ENCODE assay signal across 30 cellular contexts in the genomic region with DNA sequence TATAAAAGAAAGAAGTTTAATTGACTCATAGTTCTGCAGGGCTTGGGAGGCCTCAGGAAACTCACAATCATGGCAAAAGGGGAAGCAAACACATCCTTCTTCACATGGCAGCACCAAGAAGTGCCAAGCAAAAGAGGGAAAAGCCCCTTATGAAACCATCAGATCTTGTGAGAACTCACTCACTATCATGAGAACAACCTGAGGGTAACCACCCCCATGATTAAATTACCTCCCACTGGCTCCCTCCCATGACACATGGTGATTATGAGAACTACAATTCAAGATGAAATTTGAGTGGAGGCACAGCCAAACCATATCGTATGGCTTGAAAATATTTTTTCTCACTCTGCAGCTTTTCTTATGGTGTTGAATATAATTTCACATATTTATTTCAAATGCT.
A peak's percentile ranks its signal among the peaks of the same experiment; 100 is the strongest.
DNase-seq lines count a peak whose midpoint lies in the region; ATAC-seq and TF ChIP-seq lines count a peak whose summit lies in the region.
"Had no signal": no experiment of that assay in that cellular context is flagged by ENCODE, and none has a peak within 500 bp of the region (broad histone marks: within the 10 kb centered on the region; RNA-seq: fewer than 3 reads in every experiment).

No MANE protein-coding gene starts in this region.

- no peaks in the 10 kb centered on the region for H3K9me2 ChIP-seq in PC-3 (replicated peaks; ENCODE audit: low read length)

- H3K36me3 ChIP-seq in PC-3 (ENCODE audit: low read depth, low read length): no peaks in the 10 kb centered on the region
- H3K36me3 ChIP-seq: left ventricle myocardium inferior, prostate gland had no signal

- H3K9me3 ChIP-seq in PC-3 (ENCODE audit: low read length): no peaks in the 10 kb centered on the region; the same call in 1 of the 2 replicates
- no peaks in the 10 kb centered on the region for H3K9me3 ChIP-seq in T-helper 17 cell (ENCODE audit: control insufficient read depth, low read length, poor library complexity, severe bottlenecking)
- H3K9me3 ChIP-seq: left ventricle myocardium inferior, prostate gland, testis had no signal

- no peak overlapping the region for H3K4me2 ChIP-seq in PC-3 (ENCODE audit: low read length)

- BruUV-seq in PC-3 (replicated peaks; lab: Mats Ljungman, UMichigan): no TSS peak

- ATAC-seq in PC-3: no peak
- ATAC-seq in foreskin keratinocyte: no peak
- ATAC-seq in T-helper 17 cell: no peak
- no peak for ATAC-seq in stimulated activated naive CD8-positive, alpha-beta T cell treated with anti-CD3 and anti-CD28 coated beads, Interleukin-15, Interleukin-2, amounts not matched to agents 100 U/mL and 50 U/mL, for 24 hours
- ATAC-seq: activated CD8-positive, alpha-beta memory T cell treated with anti-CD3 and anti-CD28 coated beads, Interleukin-2, amount 10 ng/mL, durations not matched to agents 7 days and 5 days; activated naive CD8-positive, alpha-beta T cell treated with anti-CD3 and anti-CD28 coated beads, Interleukin-2, amount 50 U/mL, for 24 hours; Right ventricle myocardium inferior had no signal

- H3K79me2 ChIP-seq in PC-3 (ENCODE audit: low read length): no peaks in the 10 kb centered on the region

- H3K27me3 Mint-ChIP-seq in T-helper 17 cell: peaks cover 20% of the 10 kb centered on the region
- H3K27me3 Mint-ChIP-seq: dendritic cell treated with granulocyte-macrophage colony-stimulating factor and Interleukin-4, amounts not matched to agents 40 ng/mL and 50 ng/mL, for 4 days had no signal

- H3K27ac Mint-ChIP-seq in T-helper 17 cell: no peak overlapping the region
- H3K27ac Mint-ChIP-seq: activated CD4-positive, alpha-beta T cell treated with anti-CD3 and anti-CD28 coated beads, Interleukin-2, amount 10 ng/mL, durations not matched to agents 7 days and 5 days; activated CD8-positive, alpha-beta memory T cell treated with anti-CD3 and anti-CD28 coated beads, Interleukin-2, amount 10 ng/mL, durations not matched to agents 7 days and 5 days; activated naive CD8-positive, alpha-beta T cell treated with anti-CD3 and anti-CD28 coated beads, Interleukin-2, amount 50 U/mL, for 24 hours; CD4-positive, CD25-positive, alpha-beta regulatory T cell; dendritic cell treated with granulocyte-macrophage colony-stimulating factor and Interleukin-4, amounts not matched to agents 40 ng/mL and 50 ng/mL, for 4 days; H9 had no signal

- intact Hi-C loops in PC-3 (cut with micrococcal nuclease): no loop called here

- no peak overlapping the region for H3K9ac ChIP-seq in PC-3 (ENCODE audit: low read length)

- no peaks in the 10 kb centered on the region for H3K36me3 Mint-ChIP-seq in T-helper 17 cell (ENCODE audit: low read depth)
- H3K36me3 Mint-ChIP-seq: activated CD8-positive, alpha-beta memory T cell treated with anti-CD3 and anti-CD28 coated beads, Interleukin-2, amount 10 ng/mL, durations not matched to agents 7 days and 5 days; CD4-positive, CD25-positive, alpha-beta regulatory T cell had no signal

- H3K4me3 ChIP-seq in HL-60 (replicated peaks; ENCODE audit: insufficient read depth, low read length) (no peak overlapping the region), PC-3 (ENCODE audit: low read length) (no peak overlapping the region)
- H3K4me3 ChIP-seq: left ventricle myocardium inferior, prostate gland, testis had no signal

- H3K4me1 ChIP-seq in PC-3 (ENCODE audit: insufficient read depth, low read length): no peaks in the 10 kb centered on the region
- H3K4me1 ChIP-seq in foreskin keratinocyte: no peaks in the 10 kb centered on the region
- H3K4me1 ChIP-seq: left ventricle myocardium inferior, prostate gland, testis had no signal

- H4K20me1 ChIP-seq in PC-3 (ENCODE audit: low read length): no peaks in the 10 kb centered on the region

- CTCF ChIA-PET in PC-3 (lab: Charles Lee): no interaction called here

- POLR2A ChIA-PET in PC-3 (lab: Charles Lee; ENCODE audit: unreplicated experiment): no interaction called here

- no peak overlapping the region for H3K4me3 Mint-ChIP-seq in T-helper 17 cell
- H3K4me3 Mint-ChIP-seq: activated CD4-positive, alpha-beta T cell treated with anti-CD3 and anti-CD28 coated beads, Interleukin-2, amount 10 ng/mL, durations not matched to agents 7 days and 5 days; activated CD8-positive, alpha-beta memory T cell treated with anti-CD3 and anti-CD28 coated beads, Interleukin-2, amount 10 ng/mL, durations not matched to agents 7 days and 5 days; activated naive CD8-positive, alpha-beta T cell treated with anti-CD3 and anti-CD28 coated beads, Interleukin-2, amount 50 U/mL, for 24 hours; CD4-positive, CD25-positive, alpha-beta regulatory T cell; dendritic cell treated with granulocyte-macrophage colony-stimulating factor and Interleukin-4, amounts not matched to agents 40 ng/mL and 50 ng/mL, for 4 days; H9 had no signal

- no peak overlapping the region for H2AFZ ChIP-seq in PC-3 (ENCODE audit: low read length)

- no peak for TF ChIP-seq CTCF in HL-60 (IDR thresholded peaks at IDR 0.05; ENCODE audit: insufficient read depth, low read length)
- TF ChIP-seq CTCF in PC-3 (conservative IDR thresholded peaks at IDR 0.05; ENCODE audit: low read depth, low read length): no peak
- TF ChIP-seq CTCF in foreskin keratinocyte (conservative IDR thresholded peaks at IDR 0.05): peak; percentile 14

- no peaks in the 10 kb centered on the region for H3K4me1 Mint-ChIP-seq in T-helper 17 cell
- H3K4me1 Mint-ChIP-seq: activated CD4-positive, alpha-beta T cell treated with anti-CD3 and anti-CD28 coated beads, Interleukin-2, amount 10 ng/mL, durations not matched to agents 7 days and 5 days; activated CD8-positive, alpha-beta memory T cell treated with anti-CD3 and anti-CD28 coated beads, Interleukin-2, amount 10 ng/mL, durations not matched to agents 7 days and 5 days; activated naive CD8-positive, alpha-beta T cell treated with anti-CD3 and anti-CD28 coated beads, Interleukin-2, amount 50 U/mL, for 24 hours; CD4-positive, CD25-positive, alpha-beta regulatory T cell; H9 had no signal

- H3K27me3 ChIP-seq in HL-60 (ENCODE audit: insufficient read depth, poor library complexity, severe bottlenecking): no peaks in the 10 kb centered on the region
- H3K27me3 ChIP-seq in PC-3 (ENCODE audit: low read length): no peaks in the 10 kb centered on the region
- no peaks in the 10 kb centered on the region for H3K27me3 ChIP-seq in foreskin keratinocyte
- H3K27me3 ChIP-seq: testis had no signal

- H3F3A ChIP-seq in PC-3 (ENCODE audit: low read length, unreplicated experiment): no peaks in the 10 kb centered on the region

- DNase-seq in DMS 273 (lab: John Stamatoyannopoulos, UW; ENCODE audit: unreplicated experiment) (peak; percentile 31), DMS 273 treated with DMSO at 0.1 percent for 48 hours (lab: John Stamatoyannopoulos, UW) (no peak), HL-60 (ENCODE audit: low read depth in 1 of 2, low spot score in 1 of 2) (peak in 1 of 2 experiments; percentile 57), PC-3 (peak; percentile 11), foreskin keratinocyte (no peak), T-helper 17 cell (no peak)
- DNase-seq in stimulated activated CD4-positive, alpha-beta T cell treated with anti-CD3 and anti-CD28 coated beads, Interleukin-15, amount 100 ng/mL, for 24 hours: no peak
- no peak for DNase-seq in stimulated activated naive CD8-positive, alpha-beta T cell treated with anti-CD3 and anti-CD28 coated beads, Interleukin-15, Interleukin-2, amounts not matched to agents 100 U/mL and 50 U/mL, for 24 hours
- DNase-seq: activated CD4-positive, alpha-beta T cell treated with anti-CD3 and anti-CD28 coated beads, Interleukin-2, amount 10 ng/mL, durations not matched to agents 7 days and 5 days; activated CD8-positive, alpha-beta memory T cell treated with anti-CD3 and anti-CD28 coated beads, Interleukin-2, amount 10 ng/mL, durations not matched to agents 7 days and 5 days; activated naive CD8-positive, alpha-beta T cell treated with anti-CD3 and anti-CD28 coated beads, Interleukin-2, amount 50 U/mL, for 24 hours; activated T-cell treated with anti-CD3 and anti-CD28 coated beads, Interleukin-2, amount 50 U/mL, for 48 hours; CD4-positive, CD25-positive, alpha-beta regulatory T cell; central memory CD4-positive, alpha-beta T cell; H9; islet precursor cell; left ventricle myocardium inferior; NCI-H1105; NCI-H1930; NCI-H226; NCI-H69; nucleus accumbens; stimulated activated naive CD4-positive, alpha-beta T cell; SW 1271; T1000; testis had no signal

- H3K27ac ChIP-seq in HL-60 (replicated peaks): peak overlapping the region; percentile 33; the same call in 1 of the 2 replicates
- no peak overlapping the region for H3K27ac ChIP-seq in PC-3 (ENCODE audit: low read length)
- no peak overlapping the region for H3K27ac ChIP-seq in foreskin keratinocyte
- H3K27ac ChIP-seq: 22Rv1, left ventricle myocardium inferior, prostate gland, testis had no signal

Comparison
In these comparisons a context has a peak if more than half of its experiments do, and no peak if none do; other contexts are left out.
1. DNase-seq: peak in DMS 273 (single experiment) and PC-3 (single experiment); none in DMS 273 treated with DMSO at 0.1 percent for 48 hours (single experiment), foreskin keratinocyte (0 of 2), stimulated activated CD4-positive, alpha-beta T cell treated with anti-CD3 and anti-CD28 coated beads, Interleukin-15, amount 100 ng/mL, for 24 hours (single experiment), T-helper 17 cell (0 of 3) and stimulated activated naive CD8-positive, alpha-beta T cell treated with anti-CD3 and anti-CD28 coated beads, Interleukin-15, Interleukin-2, amounts not matched to agents 100 U/mL and 50 U/mL, for 24 hours (single experiment).